Comparison of ENCODE assay signal across 13 cellular contexts in genomic region chr1:22527555-22528296, GRCh38. TPM values are rescaled to one million over a fixed set of nuclear protein-coding genes. Genes with fewer than 3 reads are reported as not detected.
A peak's percentile ranks its signal among the peaks of the same experiment; 100 is the strongest.
DNase-seq lines count a peak whose midpoint lies in the region; ATAC-seq and TF ChIP-seq lines count a peak whose summit lies in the region.
"Had no signal": no experiment of that assay in that cellular context is flagged by ENCODE, and none has a peak within 500 bp of the region (broad histone marks: within the 10 kb centered on the region; RNA-seq: fewer than 3 reads in every experiment).

No MANE protein-coding gene starts in this region.

- in situ Hi-C loops in GM13977 (cut with MboI; ENCODE audit: low pct_unique_long_range_greater_than_20kb, low sequenced_read_pairs, unreplicated experiment), result no loop called here

- no peaks in the 10 kb centered on the region for H3K9me3 Mint-ChIP-seq in osteocyte (ENCODE audit: unreplicated experiment)

- H3K27ac ChIP-seq in dorsolateral prefrontal cortex, result no peak overlapping the region

- intact Hi-C loops in dorsolateral prefrontal cortex (cut with DNase I), result loop anchor here (5.0 kb wide), 1 partner anchor 115 kb away; the partner anchor contains the start of gene C1QC (in 2 of the 2)

- H3K27me3 Mint-ChIP-seq in osteocyte (ENCODE audit: unreplicated experiment), result no peaks in the 10 kb centered on the region

- no peak overlapping the region for H3K27ac Mint-ChIP-seq in osteocyte (ENCODE audit: unreplicated experiment)

- DNase-seq in GM13977 (ENCODE audit: low spot score) (peak; percentile 7), NCI-H2227 (lab: John Stamatoyannopoulos, UW; ENCODE audit: unreplicated experiment) (peak; percentile 59), dorsolateral prefrontal cortex (peak in 1 of 10 donors; percentile 60), osteocyte (ENCODE audit: extremely low spot score, unreplicated experiment) (no peak)
- DNase-seq: activated T-cell treated with anti-CD3 and anti-CD28 coated beads for 4 hours; central memory CD4-positive, alpha-beta T cell; NCI-H510A treated with DMSO at 0.1 percent for 48 hours; stimulated activated naive CD4-positive, alpha-beta T cell treated with Interleukin-2 at 50 U/mL for 16 hours had no signal

- no peak overlapping the region for H3K4me3 Mint-ChIP-seq in osteocyte (ENCODE audit: unreplicated experiment)

- H3K4me1 Mint-ChIP-seq in osteocyte (ENCODE audit: unreplicated experiment), result no peaks in the 10 kb centered on the region

- ATAC-seq in HG03571 (IDR thresholded peaks at IDR 0.05; ENCODE audit: unreplicated experiment) (no peak), HG03159 (IDR thresholded peaks at IDR 0.05; ENCODE audit: unreplicated experiment) (no peak), GM21529 (IDR thresholded peaks at IDR 0.05; ENCODE audit: unreplicated experiment) (no peak)

- no peak overlapping the region for H3K4me3 ChIP-seq in dorsolateral prefrontal cortex

- H3K36me3 Mint-ChIP-seq in osteocyte (ENCODE audit: unreplicated experiment), result peaks cover 40% of the 10 kb centered on the region

- H3K27me3 ChIP-seq in dorsolateral prefrontal cortex, result no peaks in the 10 kb centered on the region

- no peak for TF ChIP-seq CTCF in GM13977 (IDR thresholded peaks at IDR 0.05; ENCODE audit: extremely low read depth, insufficient read depth, missing control alignments)
- TF ChIP-seq CTCF in dorsolateral prefrontal cortex (IDR thresholded peaks at IDR 0.05 in 54 of 56, conservative IDR thresholded peaks at IDR 0.05 in 2 of 56; ENCODE audit: low read depth in 1 of 56, partially characterized antibody in 56 of 56), result peak in 31 of 56 donors; percentile 10 to 51 (median 28)
- TF ChIP-seq CTCF in osteocyte (IDR thresholded peaks at IDR 0.05), result peak; percentile 32

RNA-seq across cellular contexts. Expression of gene EPHA8, which starts 35.6 kb away (rescaled TPM):
- total RNA-seq in dorsolateral prefrontal cortex (1 to 10 TPM in 109 of 120 experiments, under 1 TPM in 11; 0.49 to 5.7 (median 1.8) TPM), osteocyte (0.51 and 0.55 TPM in 2 replicates)
- total RNA-seq: glomerular endothelial cell; T-helper 2 cell treated with Interferon-gamma antibody and Interleukin-4, amounts not matched to agents 100 ng/mL and 5 ng/mL, for 36 hours had no signal
